ENCODE assay signal across 8 cellular contexts in the genomic region with DNA sequence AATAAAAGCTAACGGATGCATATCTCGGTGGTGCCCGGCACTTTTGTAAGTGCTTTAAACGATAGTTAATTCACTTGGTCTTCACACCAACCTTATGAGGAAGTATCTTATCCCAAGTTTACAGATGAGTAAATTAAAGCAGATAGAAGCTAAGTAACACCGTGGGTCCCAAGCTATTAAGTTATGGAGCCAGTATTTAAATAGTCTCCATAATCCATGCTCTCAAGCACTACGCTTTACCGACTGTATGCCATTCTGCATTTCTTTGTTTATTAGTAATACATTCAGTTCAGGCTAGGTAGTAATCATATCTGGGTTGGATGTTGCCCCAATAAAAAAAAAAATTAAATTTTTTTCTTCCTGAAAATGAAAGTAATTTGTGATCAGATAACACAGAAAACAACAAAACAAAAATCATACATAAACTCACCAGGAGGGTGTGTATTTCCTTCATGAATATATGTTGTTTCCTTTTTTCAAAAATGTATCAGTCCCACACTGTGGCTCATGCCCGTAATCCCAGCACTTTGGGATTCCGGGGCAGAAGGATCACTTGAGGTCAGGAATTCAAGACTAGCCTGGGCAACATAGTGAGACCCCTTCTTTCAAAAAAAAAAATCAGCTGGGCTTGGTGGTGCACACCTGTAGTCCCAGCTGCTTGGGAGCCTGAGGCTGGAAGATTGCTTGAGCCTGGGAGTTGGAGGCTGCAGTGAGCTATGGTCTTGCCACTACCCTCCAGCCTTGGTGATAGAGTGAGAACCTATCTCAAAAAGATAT. TPM values are rescaled to one million over a fixed set of nuclear protein-coding genes. Genes with fewer than 3 reads are reported as not detected.
A peak's percentile ranks its signal among the peaks of the same experiment; 100 is the strongest.
DNase-seq lines count a peak whose midpoint lies in the region; ATAC-seq and TF ChIP-seq lines count a peak whose summit lies in the region.

No MANE protein-coding gene starts in this region.

- H3K27me3 Mint-ChIP-seq in activated T-helper 2 cell treated with anti-CD3 and anti-CD28 coated beads, Interferon-gamma antibody, Interleukin-2, Interleukin-4, amounts not matched to agents 10 μg/mL and 5 μg/mL and 100 μg/mL, durations not matched to agents 14 hours and 24 hours and 36 hours (ENCODE audit: low read depth) = no peaks in the 10 kb centered on the region
- H3K27me3 Mint-ChIP-seq in type B pancreatic cell = no peaks in the 10 kb centered on the region

- peak overlapping the region in 11 of 12 donors; percentile 93 to 99 (median 97) for H3K27ac ChIP-seq in heart left ventricle

- H3K4me1 Mint-ChIP-seq in activated T-helper 2 cell treated with anti-CD3 and anti-CD28 coated beads, Interferon-gamma antibody, Interleukin-2, Interleukin-4, amounts not matched to agents 10 μg/mL and 5 μg/mL and 100 μg/mL, durations not matched to agents 14 hours and 24 hours and 36 hours (ENCODE audit: low read depth) = peaks cover 59% of the 10 kb centered on the region
- peaks cover 4% of the 10 kb centered on the region for H3K4me1 Mint-ChIP-seq in type B pancreatic cell (ENCODE audit: unreplicated experiment)

- peaks cover 46% of the 10 kb centered on the region for H3K36me3 Mint-ChIP-seq in activated T-helper 2 cell treated with anti-CD3 and anti-CD28 coated beads, Interferon-gamma antibody, Interleukin-2, Interleukin-4, amounts not matched to agents 10 μg/mL and 5 μg/mL and 100 μg/mL, durations not matched to agents 14 hours and 24 hours and 36 hours (ENCODE audit: low read depth)
- peaks cover 31% of the 10 kb centered on the region for H3K36me3 Mint-ChIP-seq in type B pancreatic cell

- no peaks in the 10 kb centered on the region for H3K27me3 ChIP-seq in heart left ventricle
- H3K27me3 ChIP-seq in kidney epithelial cell (ENCODE audit: control insufficient read depth, insufficient read depth, low read length) = no peaks in the 10 kb centered on the region

- peaks cover 0 to 57% (median 19%) of the 10 kb centered on the region in 12 donors for H3K4me1 ChIP-seq in heart left ventricle

- peak overlapping the region; percentile 94 for H3K27ac Mint-ChIP-seq in activated T-helper 2 cell treated with anti-CD3 and anti-CD28 coated beads, Interferon-gamma antibody, Interleukin-2, Interleukin-4, amounts not matched to agents 10 μg/mL and 5 μg/mL and 100 μg/mL, durations not matched to agents 14 hours and 24 hours and 36 hours
- peak overlapping the region; percentile 98 for H3K27ac Mint-ChIP-seq in type B pancreatic cell

- TF ChIP-seq POLR2A in heart left ventricle (IDR thresholded peaks at IDR 0.05) = no peak

- TF ChIP-seq CTCF in heart left ventricle (IDR thresholded peaks at IDR 0.05) (peak in 1 of 12 donors; percentile 8), kidney epithelial cell (IDR thresholded peaks at IDR 0.05; ENCODE audit: insufficient read depth, low read length, poor library complexity, severe bottlenecking) (no peak), type B pancreatic cell (conservative IDR thresholded peaks at IDR 0.05) (peak; percentile 30)

- peak overlapping the region; percentile 100 for H3K4me3 Mint-ChIP-seq in activated T-helper 2 cell treated with anti-CD3 and anti-CD28 coated beads, Interferon-gamma antibody, Interleukin-2, Interleukin-4, amounts not matched to agents 10 μg/mL and 5 μg/mL and 100 μg/mL, durations not matched to agents 14 hours and 24 hours and 36 hours (ENCODE audit: low read depth)
- H3K4me3 Mint-ChIP-seq in type B pancreatic cell = peak overlapping the region; percentile 95

- 23 to 33% (median 26%) methylated on average over 9 of the region's 9 CpGs for WGBS in heart left ventricle, 4 donors

- ATAC-seq in heart left ventricle (no peak), Right ventricle myocardium inferior (no peak), GM18867 (IDR thresholded peaks at IDR 0.05; ENCODE audit: unreplicated experiment) (no peak)

- peaks cover 0 to 9% (median 0%) of the 10 kb centered on the region in 12 donors for H3K9me3 ChIP-seq in heart left ventricle

- DNase-seq in heart left ventricle (no peak), Right ventricle myocardium inferior (ENCODE audit: missing footprints) (no peak), kidney epithelial cell (ENCODE audit: low read depth) (no peak), type B pancreatic cell (ENCODE audit: extremely low spot score, unreplicated experiment) (no peak), OCI-M2 (lab: John Stamatoyannopoulos, UW; ENCODE audit: unreplicated experiment) (no peak), NCI-H2107 treated with DMSO at 0.1 percent for 48 hours (lab: John Stamatoyannopoulos, UW; ENCODE audit: unreplicated experiment) (no peak)
- DNase-seq in activated T-helper 2 cell treated with anti-CD3 and anti-CD28 coated beads, Interferon-gamma antibody, Interleukin-2, Interleukin-4, amounts not matched to agents 10 μg/mL and 5 μg/mL and 100 μg/mL, durations not matched to agents 14 hours and 24 hours and 36 hours (ENCODE audit: low spot score) = no peak

- peaks cover 0 to 12% (median 5%) of the 10 kb centered on the region in 9 donors for H3K36me3 ChIP-seq in heart left ventricle
- no peaks in the 10 kb centered on the region for H3K36me3 ChIP-seq in kidney epithelial cell (ENCODE audit: control insufficient read depth, insufficient read depth, low read length)

- H3K9me3 Mint-ChIP-seq in activated T-helper 2 cell treated with anti-CD3 and anti-CD28 coated beads, Interferon-gamma antibody, Interleukin-2, Interleukin-4, amounts not matched to agents 10 μg/mL and 5 μg/mL and 100 μg/mL, durations not matched to agents 14 hours and 24 hours and 36 hours = peaks cover 21% of the 10 kb centered on the region
- H3K9me3 Mint-ChIP-seq in type B pancreatic cell = no peaks in the 10 kb centered on the region

- H3K4me3 ChIP-seq in heart left ventricle (peak overlapping the region; percentile 52 to 96 (median 82)), kidney epithelial cell (ENCODE audit: low read depth, low read length) (peak overlapping the region; percentile 85)

- intact Hi-C loops in heart left ventricle (cut with DNase I) = loop anchor here in 9 of 10 donors (1.0 to 5.0 kb wide), 8 partner anchors 36 to 90 kb away; a partner anchor contains a TSS
- intact Hi-C loops in Right ventricle myocardium inferior (cut with DNase I) = loop anchor here (2.0 to 10.0 kb wide), 3 partner anchors 36 to 164 kb away; a partner anchor contains a TSS
- intact Hi-C loops in activated T-helper 2 cell treated with anti-CD3 and anti-CD28 coated beads, Interferon-gamma antibody, Interleukin-2, Interleukin-4, amounts not matched to agents 10 μg/mL and 5 μg/mL and 100 μg/mL, durations not matched to agents 14 hours and 24 hours and 36 hours (cut with micrococcal nuclease) = loop anchor here (1.0 to 10.0 kb wide), 6 partner anchors 45 to 1771 kb away; a partner anchor contains a TSS

RNA-seq across cellular contexts. Expression of a gene that starts 1.4 kb away (rescaled TPM):
- total RNA-seq in heart left ventricle (100 to 1,000 TPM in 6 of 9 donors, 10 to 100 TPM in 3; 66.7 to 150 (median 102) TPM), Right ventricle myocardium inferior (83.0 TPM), kidney epithelial cell (220 and 256 TPM in 2 replicates), type B pancreatic cell (ENCODE audit: low replicate concordance) (129 and 264 TPM in 2 replicates)
- polyA plus RNA-seq in heart left ventricle = 10 to 100 TPM; 58.7 to 98.6 TPM
- total RNA-seq in activated T-helper 2 cell treated with anti-CD3 and anti-CD28 coated beads, Interferon-gamma antibody, Interleukin-2, Interleukin-4, amounts not matched to agents 10 μg/mL and 5 μg/mL and 100 μg/mL, durations not matched to agents 14 hours and 24 hours and 36 hours = 161 and 175 TPM in 2 replicates

RNA-seq across cellular contexts. Expression of a gene that starts 36.6 kb away (rescaled TPM):
- 10 to 100 TPM; 21.8 to 38.2 (median 24.7) TPM for total RNA-seq in heart left ventricle
- 10 to 100 TPM; 14.1 to 25.4 TPM for polyA plus RNA-seq in heart left ventricle
- total RNA-seq in Right ventricle myocardium inferior = 20.9 TPM
- total RNA-seq in activated T-helper 2 cell treated with anti-CD3 and anti-CD28 coated beads, Interferon-gamma antibody, Interleukin-2, Interleukin-4, amounts not matched to agents 10 μg/mL and 5 μg/mL and 100 μg/mL, durations not matched to agents 14 hours and 24 hours and 36 hours = 8.4 and 8.5 TPM in 2 replicates
- 67.8 and 76.7 TPM in 2 replicates for total RNA-seq in kidney epithelial cell
- 80.8 and 107 TPM in 2 replicates for total RNA-seq in type B pancreatic cell (ENCODE audit: low replicate concordance)

RNA-seq across cellular contexts. Expression of a gene that starts 38.5 kb away (rescaled TPM):
- total RNA-seq in heart left ventricle (1 to 10 TPM in 8 of 9 donors, not detected in 1; 2.6 to 9.1 (median 4.4) TPM), Right ventricle myocardium inferior (5.8 TPM), kidney epithelial cell (0.48 and 2.5 TPM in 2 replicates), type B pancreatic cell (ENCODE audit: low replicate concordance) (1.6 and 4.4 TPM in 2 replicates)
- 1 to 10 TPM; 3.6 to 4.1 TPM for polyA plus RNA-seq in heart left ventricle
- total RNA-seq in activated T-helper 2 cell treated with anti-CD3 and anti-CD28 coated beads, Interferon-gamma antibody, Interleukin-2, Interleukin-4, amounts not matched to agents 10 μg/mL and 5 μg/mL and 100 μg/mL, durations not matched to agents 14 hours and 24 hours and 36 hours = 0.85 and 1.2 TPM in 2 replicates
